In the genomic region with DNA sequence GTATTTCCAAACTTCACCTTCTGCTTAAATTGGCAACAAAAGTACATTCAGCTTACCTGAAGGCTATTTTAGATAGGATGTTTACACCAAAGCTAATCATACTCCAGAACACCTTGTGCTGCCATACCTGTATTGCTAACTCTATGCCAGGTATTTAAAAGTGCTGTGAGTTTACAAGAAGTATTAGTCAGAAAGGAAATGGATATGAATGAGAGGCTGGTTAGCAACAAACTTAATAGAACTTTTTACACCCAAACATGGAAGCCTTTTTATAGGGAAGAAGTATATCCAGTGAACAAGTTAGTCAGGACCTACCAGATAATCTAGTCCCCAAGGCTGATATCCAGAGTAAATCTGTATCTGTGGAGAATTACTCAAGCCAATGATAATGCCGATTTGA, we compare ENCODE assay signal across 2 cellular contexts.
TF ChIP-seq lines count a peak whose summit lies in the region.

No MANE protein-coding gene starts in this region.

TF ChIP-seq in GM12878, 131 proteins besides CTCF, POLR2A, EP300 and RAD21 (continued from another document):
- TF ChIP-seq, protein P1, sequence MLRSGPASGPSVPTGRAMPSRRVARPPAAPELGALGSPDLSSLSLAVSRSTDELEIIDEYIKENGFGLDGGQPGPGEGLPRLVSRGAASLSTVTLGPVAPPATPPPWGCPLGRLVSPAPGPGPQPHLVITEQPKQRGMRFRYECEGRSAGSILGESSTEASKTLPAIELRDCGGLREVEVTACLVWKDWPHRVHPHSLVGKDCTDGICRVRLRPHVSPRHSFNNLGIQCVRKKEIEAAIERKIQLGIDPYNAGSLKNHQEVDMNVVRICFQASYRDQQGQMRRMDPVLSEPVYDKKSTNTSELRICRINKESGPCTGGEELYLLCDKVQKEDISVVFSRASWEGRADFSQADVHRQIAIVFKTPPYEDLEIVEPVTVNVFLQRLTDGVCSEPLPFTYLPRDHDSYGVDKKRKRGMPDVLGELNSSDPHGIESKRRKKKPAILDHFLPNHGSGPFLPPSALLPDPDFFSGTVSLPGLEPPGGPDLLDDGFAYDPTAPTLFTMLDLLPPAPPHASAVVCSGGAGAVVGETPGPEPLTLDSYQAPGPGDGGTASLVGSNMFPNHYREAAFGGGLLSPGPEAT (IDR thresholded peaks at IDR 0.05; ENCODE audit: low read depth), result no peak
- no peak for TF ChIP-seq CREB1 (IDR thresholded peaks at IDR 0.05; ENCODE audit: low read depth)
- no peak for TF ChIP-seq PAX8 (IDR thresholded peaks at IDR 0.05)
- TF ChIP-seq ZNF207 (IDR thresholded peaks at IDR 0.05; ENCODE audit: borderline replicate concordance), result no peak
- TF ChIP-seq POLR2AphosphoS2 (IDR thresholded peaks at IDR 0.05; ENCODE audit: low read depth, low read length), result no peak
- no peak for TF ChIP-seq SREBF1 (IDR thresholded peaks at IDR 0.05; ENCODE audit: low read length)
- TF ChIP-seq E2F4 (IDR thresholded peaks at IDR 0.05; ENCODE audit: low read depth, low read length), result no peak
- TF ChIP-seq, protein P2, sequence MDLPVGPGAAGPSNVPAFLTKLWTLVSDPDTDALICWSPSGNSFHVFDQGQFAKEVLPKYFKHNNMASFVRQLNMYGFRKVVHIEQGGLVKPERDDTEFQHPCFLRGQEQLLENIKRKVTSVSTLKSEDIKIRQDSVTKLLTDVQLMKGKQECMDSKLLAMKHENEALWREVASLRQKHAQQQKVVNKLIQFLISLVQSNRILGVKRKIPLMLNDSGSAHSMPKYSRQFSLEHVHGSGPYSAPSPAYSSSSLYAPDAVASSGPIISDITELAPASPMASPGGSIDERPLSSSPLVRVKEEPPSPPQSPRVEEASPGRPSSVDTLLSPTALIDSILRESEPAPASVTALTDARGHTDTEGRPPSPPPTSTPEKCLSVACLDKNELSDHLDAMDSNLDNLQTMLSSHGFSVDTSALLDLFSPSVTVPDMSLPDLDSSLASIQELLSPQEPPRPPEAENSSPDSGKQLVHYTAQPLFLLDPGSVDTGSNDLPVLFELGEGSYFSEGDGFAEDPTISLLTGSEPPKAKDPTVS (IDR thresholded peaks at IDR 0.05; ENCODE audit: low read depth, low read length), result no peak
- no peak for TF ChIP-seq IKZF1 (conservative IDR thresholded peaks at IDR 0.05)
- TF ChIP-seq REST (IDR thresholded peaks at IDR 0.05; ENCODE audit: low read depth, low read length), result no peak
- no peak for TF ChIP-seq PAX5 (IDR thresholded peaks at IDR 0.05; ENCODE audit: borderline replicate concordance, low read depth, low read length)

TF ChIP-seq in GM23338, 12 proteins besides CTCF, POLR2A, EP300 and RAD21 (continued from another document):
- TF ChIP-seq ZNF462 (CRISPR knock-in tag; IDR thresholded peaks at IDR 0.05), result no peak
- no peak for TF ChIP-seq ZNF331 (CRISPR knock-in tag; IDR thresholded peaks at IDR 0.05; ENCODE audit: low read depth)
- no peak for TF ChIP-seq NANOG (IDR thresholded peaks at IDR 0.05; ENCODE audit: borderline replicate concordance)
